In the genomic region with DNA sequence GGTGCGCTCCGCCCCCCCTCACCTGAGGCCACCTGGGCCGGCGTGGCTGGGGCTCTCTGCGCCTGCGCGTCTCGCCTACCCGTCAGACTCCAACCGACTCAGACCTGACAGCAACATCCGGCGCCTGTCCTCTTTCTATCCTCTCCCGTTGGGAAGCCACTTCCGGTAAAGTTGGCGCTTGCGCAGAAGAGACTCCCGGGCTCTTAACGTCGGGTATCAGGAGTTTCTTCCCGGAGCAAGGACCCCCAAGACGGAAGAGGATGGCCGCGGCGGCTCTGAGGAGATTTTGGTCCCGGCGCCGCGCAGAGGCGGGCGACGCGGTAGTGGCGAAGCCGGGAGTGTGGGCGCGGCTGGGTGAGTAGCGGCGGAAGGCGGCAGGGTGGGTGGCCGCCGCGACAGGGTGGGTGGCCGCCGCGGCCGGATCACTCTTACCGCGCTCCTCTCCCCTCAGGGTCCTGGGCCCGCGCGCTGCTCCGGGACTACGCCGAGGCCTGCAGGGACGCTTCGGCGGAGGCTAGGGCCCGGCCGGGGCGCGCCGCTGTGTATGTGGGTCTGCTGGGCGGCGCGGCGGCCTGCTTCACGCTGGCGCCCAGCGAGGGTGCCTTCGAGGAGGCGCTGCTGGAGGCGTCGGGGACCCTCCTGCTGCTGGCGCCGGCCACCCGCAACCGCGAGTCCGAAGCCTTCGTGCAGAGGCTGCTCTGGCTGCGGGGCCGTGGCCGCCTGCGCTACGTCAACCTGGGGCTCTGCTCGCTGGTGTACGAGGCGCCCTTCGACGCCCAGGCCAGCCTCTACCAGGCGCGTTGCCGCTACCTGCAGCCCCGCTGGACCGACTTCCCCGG, we compare ENCODE assay signal across 8 cellular contexts. TPM values are rescaled to one million over a fixed set of nuclear protein-coding genes. Genes with fewer than 3 reads are reported as not detected.
DNase-seq lines count a peak whose midpoint lies in the region; ATAC-seq and TF ChIP-seq lines count a peak whose summit lies in the region.

A gene (plus strand): TSS at position 249 of the 839 bp plus-strand sequence. CDS start 12 bp downstream, at position 261.
A gene (minus strand): TSS at position 77 of the 839 bp plus-strand sequence. CDS start 229 bp downstream, outside the sequence.

- 1% methylated on average over 18 of the region's 96 CpGs for WGBS in right lobe of liver (ENCODE audit: insufficient coverage, low coverage, low lambda C conversion rate, missing lambda C conversion rate)

- H3K27me3 ChIP-seq in BLaER1 treated with 17β-estradiol and CSF1 and Interleukin-3, amounts not matched to agents 10 nM and 100 nM: no peaks in the 10 kb centered on the region
- no peaks in the 10 kb centered on the region for H3K27me3 ChIP-seq in duodenal mucosa (ENCODE audit: control insufficient read depth in 1 of 2, insufficient read depth in 2 of 2, low read length in 2 of 2)
- no peaks in the 10 kb centered on the region for H3K27me3 ChIP-seq in right lobe of liver

- DNase-seq in NCI-H82 (lab: John Stamatoyannopoulos, UW) (peak; percentile 98), right lobe of liver (peak; percentile 96 to 98 (median 98))
- DNase-seq in activated CD4-positive, alpha-beta memory T cell treated with anti-CD3 and anti-CD28 coated beads for 36 hours: peak; percentile 97
- peak; percentile 92 to 94 for DNase-seq in stimulated activated CD4-positive, alpha-beta T cell treated with anti-CD3 and anti-CD28 coated beads, Interleukin-4, amount 100 ng/mL, for 4 hours

- ATAC-seq in GM19351 (IDR thresholded peaks at IDR 0.05; ENCODE audit: unreplicated experiment) (peak; percentile 75), HG03565 (IDR thresholded peaks at IDR 0.05; ENCODE audit: unreplicated experiment) (peak; percentile 59), right lobe of liver (peak; percentile 93 to 96 (median 94))

- H3K4me3 Mint-ChIP-seq in activated CD4-positive, alpha-beta memory T cell treated with anti-CD3 and anti-CD28 coated beads for 36 hours: peak within 1 kb of the TSS; percentile 92

- TF ChIP-seq POLR2A in right lobe of liver (IDR thresholded peaks at IDR 0.05): peak; percentile 66

- peak within 1 kb of the TSS; percentile 70 to 88 (median 81) for H3K27ac ChIP-seq in BLaER1 treated with 17β-estradiol and CSF1 and Interleukin-3, amounts not matched to agents 10 nM and 100 nM
- H3K27ac ChIP-seq in duodenal mucosa (ENCODE audit: low read depth, low read length) (peak within 1 kb of the TSS; percentile 56), right lobe of liver (peak within 1 kb of the TSS; percentile 53 to 78 (median 75))

- H3K4me2 ChIP-seq in BLaER1 treated with 17β-estradiol and CSF1 and Interleukin-3, amounts not matched to agents 10 nM and 100 nM: peak within 1 kb of the TSS; percentile 93 to 100 (median 99)

- peaks cover 23 to 65% (median 44%) of the 10 kb centered on the region in 11 experiments; a peak in 21 of 22 replicates for H4K20me1 ChIP-seq in BLaER1 treated with 17β-estradiol and CSF1 and Interleukin-3, amounts not matched to agents 10 nM and 100 nM

- H3K36me3 Mint-ChIP-seq in activated CD4-positive, alpha-beta memory T cell treated with anti-CD3 and anti-CD28 coated beads for 36 hours: peaks cover 9% of the 10 kb centered on the region

- intact Hi-C loops in activated CD4-positive, alpha-beta memory T cell treated with anti-CD3 and anti-CD28 coated beads for 36 hours (cut with micrococcal nuclease): loop anchor here (1.0 to 5.0 kb wide), 4 partner anchors 32 to 211 kb away; no protein-coding TSS in a partner anchor
- intact Hi-C loops in right lobe of liver (cut with DNase I): loop anchor here in 1 of 2 donors (10.0 kb wide), 1 partner anchor 54 kb away; a partner anchor contains a TSS

- H3K4me3 ChIP-seq in BLaER1 treated with 17β-estradiol and CSF1 and Interleukin-3, amounts not matched to agents 10 nM and 100 nM: peak within 1 kb of the TSS; percentile 80 to 100 (median 96)
- H3K4me3 ChIP-seq in duodenal mucosa (ENCODE audit: low read depth in 1 of 2, low read length in 2 of 2) (peak within 1 kb of the TSS; percentile 89), right lobe of liver (peak within 1 kb of the TSS; percentile 96 to 100 (median 98))

- peaks cover 21% of the 10 kb centered on the region for H3K4me1 Mint-ChIP-seq in activated CD4-positive, alpha-beta memory T cell treated with anti-CD3 and anti-CD28 coated beads for 36 hours (ENCODE audit: low read depth)

- CTCF ChIA-PET in activated CD4-positive, alpha-beta memory T cell treated with anti-CD3 and anti-CD28 coated beads for 36 hours (lab: Charles Lee): interaction anchor here (0.7 to 1.9 kb wide), 3 partner anchors 8 to 57 kb away, joined by 3 to 10 read pairs (median 3); no protein-coding TSS in a partner anchor

- H3K9me3 Mint-ChIP-seq in activated CD4-positive, alpha-beta memory T cell treated with anti-CD3 and anti-CD28 coated beads for 36 hours: no peaks in the 10 kb centered on the region

- peak within 1 kb of the TSS; percentile 81 for H3K27ac Mint-ChIP-seq in activated CD4-positive, alpha-beta memory T cell treated with anti-CD3 and anti-CD28 coated beads for 36 hours

- peak within 1 kb of the TSS; percentile 85 to 95 (median 91) for H3K9ac ChIP-seq in BLaER1 treated with 17β-estradiol and CSF1 and Interleukin-3, amounts not matched to agents 10 nM and 100 nM
- H3K9ac ChIP-seq in duodenal mucosa (ENCODE audit: low read depth in 1 of 2, low read length in 2 of 2): peak within 1 kb of the TSS; percentile 67 to 72

- no peaks in the 10 kb centered on the region for H3K9me3 ChIP-seq in BLaER1 treated with 17β-estradiol and CSF1 and Interleukin-3, amounts not matched to agents 10 nM and 100 nM (replicated peaks in 1 of 11)
- H3K9me3 ChIP-seq in duodenal mucosa (ENCODE audit: control insufficient read depth in 1 of 2, low read length in 2 of 2) (no peaks in the 10 kb centered on the region), right lobe of liver (no peaks in the 10 kb centered on the region)

- no peak for TF ChIP-seq CTCF in right lobe of liver (IDR thresholded peaks at IDR 0.05)

- POLR2A ChIA-PET in activated CD4-positive, alpha-beta memory T cell treated with anti-CD3 and anti-CD28 coated beads for 36 hours (lab: Charles Lee): no interaction called here

- peaks cover 35 to 61% (median 42%) of the 10 kb centered on the region in 11 experiments for H3K36me3 ChIP-seq in BLaER1 treated with 17β-estradiol and CSF1 and Interleukin-3, amounts not matched to agents 10 nM and 100 nM
- peaks cover 5 to 19% of the 10 kb centered on the region in 2 donors for H3K36me3 ChIP-seq in duodenal mucosa (ENCODE audit: control insufficient read depth in 1 of 2, insufficient read depth in 2 of 2, low read length in 2 of 2)
- peaks cover 0 to 5% (median 0%) of the 10 kb centered on the region in 4 donors for H3K36me3 ChIP-seq in right lobe of liver

- H3K27me3 Mint-ChIP-seq in activated CD4-positive, alpha-beta memory T cell treated with anti-CD3 and anti-CD28 coated beads for 36 hours: no peaks in the 10 kb centered on the region

- H3K4me1 ChIP-seq in BLaER1 treated with 17β-estradiol and CSF1 and Interleukin-3, amounts not matched to agents 10 nM and 100 nM: peaks cover 22 to 29% (median 25%) of the 10 kb centered on the region in 10 experiments
- peaks cover 15 to 25% of the 10 kb centered on the region in 2 donors for H3K4me1 ChIP-seq in duodenal mucosa (ENCODE audit: control insufficient read depth in 1 of 2, insufficient read depth in 2 of 2, low read length in 2 of 2)
- H3K4me1 ChIP-seq in right lobe of liver: peaks cover 0 to 18% (median 5%) of the 10 kb centered on the region in 4 donors

RNA-seq across cellular contexts. Expression of the first gene that starts in this region (rescaled TPM):
- total RNA-seq in activated CD4-positive, alpha-beta memory T cell treated with anti-CD3 and anti-CD28 coated beads for 36 hours: 10 to 100 TPM; 15.6 to 16.4 TPM
- 10 to 100 TPM; 10.2 to 15.7 (median 11.6) TPM for total RNA-seq in right lobe of liver

RNA-seq across cellular contexts. Expression of the second gene that starts in this region (rescaled TPM):
- total RNA-seq in activated CD4-positive, alpha-beta memory T cell treated with anti-CD3 and anti-CD28 coated beads for 36 hours: 10 to 100 TPM; 25.6 to 28.4 TPM
- total RNA-seq in right lobe of liver: 10 to 100 TPM; 23.5 to 46.1 (median 31.4) TPM

Comparison
In these comparisons a context has a peak if more than half of its experiments do, and no peak if none do; other contexts are left out.
1. Peak in every context shown above with its lines: DNase-seq, ATAC-seq, H3K4me3 ChIP-seq and H3K27ac ChIP-seq.